ENCODE assay signal across 2 cellular contexts in genomic region chr12:50564948-50565297, GRCh38.
TF ChIP-seq lines count a peak whose summit lies in the region.

No MANE protein-coding gene starts in this region.

TF ChIP-seq in HepG2, 621 proteins besides CTCF, POLR2A, EP300 and RAD21 (continues in another document):
- no peak for TF ChIP-seq ZNF234 (CRISPR knock-in tag; conservative IDR thresholded peaks at IDR 0.05)
- TF ChIP-seq SOX13 (IDR thresholded peaks at IDR 0.05) = no peak
- TF ChIP-seq SOX13 (CRISPR knock-in tag; conservative IDR thresholded peaks at IDR 0.05 in 1 of 2, IDR thresholded peaks at IDR 0.05 in 1 of 2) = peak in 1 of 2 experiments; percentile 7; a peak in 1 of 4 replicates
- TF ChIP-seq ZNF619 (CRISPR knock-in tag; IDR thresholded peaks at IDR 0.05) = no peak
- TF ChIP-seq SOX6 (IDR thresholded peaks at IDR 0.05) = no peak
- TF ChIP-seq SOX6 (CRISPR knock-in tag; IDR thresholded peaks at IDR 0.05) = no peak
- no peak for TF ChIP-seq CERS6 (CRISPR knock-in tag; IDR thresholded peaks at IDR 0.05)
- TF ChIP-seq NRL (CRISPR knock-in tag; IDR thresholded peaks at IDR 0.05; ENCODE audit: borderline replicate concordance) = no peak
- no peak for TF ChIP-seq NCOA2 (CRISPR knock-in tag; IDR thresholded peaks at IDR 0.05)
- TF ChIP-seq PRMT3 (CRISPR knock-in tag; IDR thresholded peaks at IDR 0.05; ENCODE audit: borderline replicate concordance, low read depth) = no peak
- no peak for TF ChIP-seq TFDP2 (CRISPR knock-in tag; IDR thresholded peaks at IDR 0.05)
- no peak for TF ChIP-seq ADNP (CRISPR knock-in tag; IDR thresholded peaks at IDR 0.05)
- no peak for TF ChIP-seq ZNF674 (CRISPR knock-in tag; IDR thresholded peaks at IDR 0.05; ENCODE audit: low read depth)
- TF ChIP-seq HNF1B (CRISPR knock-in tag; IDR thresholded peaks at IDR 0.05) = no peak
- TF ChIP-seq ZNF20 (CRISPR knock-in tag; IDR thresholded peaks at IDR 0.05) = no peak
- peak; percentile 19 to 24; a peak in 1 of 4 replicates for TF ChIP-seq NR2F1 (CRISPR knock-in tag; IDR thresholded peaks at IDR 0.05)
- TF ChIP-seq BHLHE40 (IDR thresholded peaks at IDR 0.05; ENCODE audit: low read length) = no peak
- no peak for TF ChIP-seq NFYC (CRISPR knock-in tag; IDR thresholded peaks at IDR 0.05)
- TF ChIP-seq E2F2 (CRISPR knock-in tag; IDR thresholded peaks at IDR 0.05; ENCODE audit: borderline replicate concordance) = no peak
- TF ChIP-seq ARID4A (CRISPR knock-in tag; IDR thresholded peaks at IDR 0.05; ENCODE audit: borderline replicate concordance) = no peak

TF ChIP-seq in endothelial cell of umbilical vein, 7 proteins besides CTCF, POLR2A, EP300 and RAD21:
- no peak for TF ChIP-seq JUN (IDR thresholded peaks at IDR 0.05; ENCODE audit: borderline replicate concordance, insufficient read depth, insufficient read length, low read depth)
- TF ChIP-seq FOS (IDR thresholded peaks at IDR 0.05; ENCODE audit: borderline replicate concordance, insufficient read depth, low read length) = no peak
- TF ChIP-seq POLR2AphosphoS5 (IDR thresholded peaks at IDR 0.05; ENCODE audit: insufficient read depth, low read depth, low read length) = no peak
- no peak for TF ChIP-seq GATA2 (IDR thresholded peaks at IDR 0.05; ENCODE audit: insufficient read depth, insufficient read length, low read depth, low read length)
- no peak for TF ChIP-seq MYC (IDR thresholded peaks at IDR 0.05; ENCODE audit: low read depth, low read length)
- TF ChIP-seq EZH2 (IDR thresholded peaks at IDR 0.05; ENCODE audit: borderline replicate concordance, low read depth, low read length, severe bottlenecking) = no peak
- no peak for TF ChIP-seq MAX (IDR thresholded peaks at IDR 0.05; ENCODE audit: insufficient read depth, insufficient read length)
